1 cellular context compared by ENCODE assay signal in genomic region chr22:25969901-25970300, GRCh38.
A peak's percentile ranks its signal among the peaks of the same experiment; 100 is the strongest.
TF ChIP-seq lines count a peak whose summit lies in the region.

No MANE protein-coding gene starts in this region.

TF ChIP-seq in HEK293, 187 proteins besides CTCF, POLR2A, EP300 and RAD21 (continued from another document):
- TF ChIP-seq ZFP69B (tag by site-specific recombination; IDR thresholded peaks at IDR 0.05) (no peak), ZNF571 (tag by site-specific recombination; IDR thresholded peaks at IDR 0.05) (0 out of 2 replicates have a peak, but pooled peaks have one; percentile 83), ZNF324 (tag by site-specific recombination; IDR thresholded peaks at IDR 0.05) (peak; percentile 25; the same call in 1 of the 2 replicates), ZNF148 (tag by site-specific recombination; IDR thresholded peaks at IDR 0.05; ENCODE audit: borderline replicate concordance) (peak; percentile 93), ZNF10 (tag by site-specific recombination; IDR thresholded peaks at IDR 0.05) (no peak), ZNF2 (tag by site-specific recombination; IDR thresholded peaks at IDR 0.05) (no peak)
